35 cellular contexts compared by ENCODE assay signal in the genomic region with DNA sequence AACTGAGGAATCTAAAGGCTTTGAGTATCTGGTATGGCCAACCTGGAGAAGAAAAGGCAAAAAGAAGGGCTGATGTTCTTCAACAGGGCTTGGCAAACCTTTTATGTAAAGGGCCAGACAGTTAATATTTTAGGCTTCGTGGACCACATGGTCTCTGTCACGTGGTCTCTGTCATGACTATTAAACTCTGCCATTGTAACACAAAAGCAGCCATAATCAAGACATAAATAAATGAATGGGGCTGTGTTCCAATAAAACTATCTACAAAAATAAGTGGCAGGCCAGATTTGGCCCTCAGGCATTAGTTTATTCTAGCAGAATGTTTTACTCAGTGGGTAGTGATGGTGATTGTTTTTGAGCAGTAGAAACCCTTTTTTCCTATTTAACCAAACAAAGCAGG. TPM values are rescaled to one million over a fixed set of nuclear protein-coding genes. Genes with fewer than 3 reads are reported as not detected.
"Had no signal": no experiment of that assay in that cellular context is flagged by ENCODE, and none has a peak within 500 bp of the region (broad histone marks: within the 10 kb centered on the region; RNA-seq: fewer than 3 reads in every experiment).

No MANE protein-coding gene starts in this region.

- H3K27me3 ChIP-seq: ascending aorta, breast epithelium, colonic mucosa, esophagus squamous epithelium, gastrocnemius medialis, heart left ventricle had no signal

- H3K4me3 ChIP-seq: ascending aorta, breast epithelium, cardiac muscle cell, colonic mucosa, dorsolateral prefrontal cortex, esophagus squamous epithelium, gastrocnemius medialis, heart left ventricle had no signal

- DNase-seq: activated CD4-positive, alpha-beta memory T cell treated with anti-CD3 and anti-CD28 coated beads for 36 hours; activated CD4-positive, alpha-beta T cell treated with anti-CD3 and anti-CD28 coated beads for 36 hours; activated CD4-positive, alpha-beta T cell treated with anti-CD3 and anti-CD28 coated beads, Interleukin-2, amount 10 ng/mL, durations not matched to agents 24 days and 14 days; activated CD4-positive, CD25-positive, alpha-beta regulatory T cell; activated CD4-positive, CD25-positive, alpha-beta regulatory T cell treated with anti-CD3 and anti-CD28 coated beads, Interleukin-2, amount 50 U/mL, for 72 hours; activated CD8-positive, alpha-beta memory T cell treated with anti-CD3 and anti-CD28 coated beads, Interleukin-2, amount 10 ng/mL, durations not matched to agents 7 days and 5 days; activated CD8-positive, alpha-beta memory T cell treated with anti-CD3 and anti-CD28 coated beads, Interleukin-2, amount 50 U/mL, for 4 hours; activated CD8-positive, alpha-beta T cell treated with anti-CD3 and anti-CD28 coated beads, Interleukin-2, amount 10 ng/mL, durations not matched to agents 7 days and 5 days; activated effector memory CD4-positive, alpha-beta T cell treated with anti-CD3 and anti-CD28 coated beads, Interleukin-2, amount 50 U/mL, for 16 hours; activated naive CD4-positive, alpha-beta T cell; activated naive CD4-positive, alpha-beta T cell treated with anti-CD3 and anti-CD28 coated beads, Interleukin-2, amount 10 ng/mL, durations not matched to agents 7 days and 5 days; activated naive CD8-positive, alpha-beta T cell treated with anti-CD3 and anti-CD28 coated beads, Interleukin-2, amount 10 ng/mL, durations not matched to agents 7 days and 5 days; activated T-cell treated with anti-CD3 and anti-CD28 coated beads, Interleukin-2, amount 50 U/mL, for 1 hour; activated T-cell treated with anti-CD3 and anti-CD28 coated beads, Interleukin-2, amount 50 U/mL, for 48 hours; central memory CD4-positive, alpha-beta T cell; cerebellar nuclear complex; colonic mucosa; dorsolateral prefrontal cortex; effector CD4-positive, alpha-beta T cell; effector memory CD8-positive, alpha-beta T cell; erythroblast; esophagus squamous epithelium; gastrocnemius medialis; glutamatergic neuron; heart left ventricle; T-helper 2 cell had no signal

- H3K27ac ChIP-seq: ascending aorta, breast epithelium, cardiac muscle cell, colonic mucosa, dorsolateral prefrontal cortex, esophagus squamous epithelium, gastrocnemius medialis, heart left ventricle had no signal

- H3K36me3 ChIP-seq: ascending aorta, breast epithelium, cardiac muscle cell, colonic mucosa, esophagus squamous epithelium, gastrocnemius medialis, heart left ventricle had no signal

- H3K4me1 ChIP-seq: ascending aorta, breast epithelium, colonic mucosa, esophagus squamous epithelium, gastrocnemius medialis, heart left ventricle had no signal

- H3K9me3 ChIP-seq: ascending aorta, breast epithelium, colonic mucosa, esophagus squamous epithelium, gastrocnemius medialis, heart left ventricle had no signal

- ATAC-seq: activated CD4-positive, alpha-beta T cell treated with anti-CD3 and anti-CD28 coated beads for 36 hours; activated CD8-positive, alpha-beta memory T cell treated with anti-CD3 and anti-CD28 coated beads, Interleukin-2, amount 10 ng/mL, durations not matched to agents 7 days and 5 days; activated CD8-positive, alpha-beta T cell treated with anti-CD3 and anti-CD28 coated beads, Interleukin-2, amount 10 ng/mL, durations not matched to agents 7 days and 5 days; activated naive CD4-positive, alpha-beta T cell treated with anti-CD3 and anti-CD28 coated beads, Interleukin-2, amount 50 U/mL, for 72 hours; effector memory CD8-positive, alpha-beta T cell; gastrocnemius medialis had no signal

RNA-seq across cellular contexts. Expression of a gene that starts 0.5 kb away (rescaled TPM):
- total RNA-seq: activated CD4-positive, alpha-beta memory T cell treated with anti-CD3 and anti-CD28 coated beads for 36 hours; activated CD4-positive, alpha-beta T cell treated with anti-CD3 and anti-CD28 coated beads for 36 hours; activated CD4-positive, alpha-beta T cell treated with anti-CD3 and anti-CD28 coated beads, Interleukin-2, amount 10 ng/mL, durations not matched to agents 24 days and 14 days; activated CD8-positive, alpha-beta memory T cell treated with anti-CD3 and anti-CD28 coated beads for 36 hours; activated CD8-positive, alpha-beta memory T cell treated with anti-CD3 and anti-CD28 coated beads, Interleukin-2, amount 10 ng/mL, durations not matched to agents 7 days and 5 days; activated CD8-positive, alpha-beta T cell treated with anti-CD3 and anti-CD28 coated beads, Interleukin-2, amount 10 ng/mL, durations not matched to agents 7 days and 5 days; activated naive CD8-positive, alpha-beta T cell treated with anti-CD3 and anti-CD28 coated beads, Interleukin-2, amount 10 ng/mL, durations not matched to agents 7 days and 5 days; activated T-helper 1 cell treated with anti-CD3 and anti-CD28 coated beads, Interleukin-12 subunit alpha, Interleukin-12 subunit beta, Interleukin-2, Interleukin-4 antibody, amounts not matched to agents 30 ng/mL and 10 ng/mL and 1 ng/mL, durations not matched to agents 14 hours and 24 hours and 36 hours; activated T-helper 2 cell treated with anti-CD3 and anti-CD28 coated beads, Interferon-gamma antibody, Interleukin-2, Interleukin-4, amounts not matched to agents 10 μg/mL and 5 μg/mL and 100 μg/mL, durations not matched to agents 14 hours and 24 hours and 36 hours; ascending aorta; breast epithelium; cardiac muscle cell; colonic mucosa; esophagus squamous epithelium; fibroblast of lung; gastrocnemius medialis; heart left ventricle; T-helper 1 cell treated with Interleukin-12 subunit alpha and Interleukin-12 subunit beta and Interleukin-4 antibody, amounts not matched to agents 30 ng/mL and 1 ng/mL, for 36 hours had no signal
- polyA plus RNA-seq: cardiac muscle cell, fibroblast of lung, heart left ventricle had no signal
